Comparison of ENCODE assay signal across 26 cellular contexts in genomic region chr4:78609580-78609979, GRCh38. TPM values are rescaled to one million over a fixed set of nuclear protein-coding genes. Genes with fewer than 3 reads are reported as not detected.
"Had no signal": no experiment of that assay in that cellular context is flagged by ENCODE, and none has a peak within 500 bp of the region (broad histone marks: within the 10 kb centered on the region; RNA-seq: fewer than 3 reads in every experiment).

No MANE protein-coding gene starts in this region.

- H3K9ac ChIP-seq: parathyroid adenoma had no signal

- H3K9me3 ChIP-seq: gastrocnemius medialis, prostate gland, right atrium auricular region, suprapubic skin, transverse colon, upper lobe of right lung, uterus had no signal

- H3K27me3 ChIP-seq: gastrocnemius medialis, right atrium auricular region, suprapubic skin, transverse colon, upper lobe of right lung, uterus had no signal

- H3K36me3 ChIP-seq: gastrocnemius medialis, prostate gland, right atrium auricular region, suprapubic skin, transverse colon, upper lobe of right lung, uterus had no signal

- ATAC-seq: esophagus mucosa; gastrocnemius medialis; left lobe of liver; natural killer cell treated with Interleukin-12 subunit alpha and Interleukin-12 subunit beta and Interleukin-15 and Interleukin-18, amount 100 ng/mL, for 72 hours; sciatic nerve; stimulated activated naive CD8-positive, alpha-beta T cell treated with anti-CD3 and anti-CD28 coated beads, Interleukin-15, amount 100 ng/mL, for 72 hours; upper lobe of right lung had no signal

- H3K4me3 ChIP-seq: gastrocnemius medialis, lung, prostate gland, right atrium auricular region, smooth muscle cell, suprapubic skin, transverse colon, upper lobe of right lung, uterus had no signal

- H3K4me1 ChIP-seq: gastrocnemius medialis, parathyroid adenoma, upper lobe of right lung, uterus had no signal

- H3K27ac ChIP-seq: gastrocnemius medialis, parathyroid adenoma, prostate gland, right atrium auricular region, suprapubic skin, transverse colon, upper lobe of right lung, uterus had no signal

- H2AFZ ChIP-seq: parathyroid adenoma had no signal

- H3K79me2 ChIP-seq: parathyroid adenoma had no signal

- DNase-seq: cortex of kidney; foreskin fibroblast; gastrocnemius medialis; head of caudate nucleus; kidney; naive B cell; stimulated activated CD4-positive, alpha-beta T cell treated with anti-CD3 and anti-CD28 coated beads, Interleukin-12 subunit alpha, Interleukin-12 subunit beta, amount 100 ng/mL, for 4 hours; stimulated activated CD4-positive, alpha-beta T cell treated with anti-CD3 and anti-CD28 coated beads, Interleukin-1b, Interleukin-23, amount 100 ng/mL, for 48 hours; stimulated activated CD4-positive, alpha-beta T cell treated with anti-CD3 and anti-CD28 coated beads, Interleukin-4, amount 100 ng/mL, for 1 hour; stimulated activated CD8-positive, alpha-beta memory T cell treated with anti-CD3 and anti-CD28 coated beads, Interleukin-4, amount 100 ng/mL, for 48 hours; stimulated activated naive CD4-positive, alpha-beta T cell; stimulated activated naive CD8-positive, alpha-beta T cell treated with anti-CD3 and anti-CD28 coated beads, Interleukin-15, amount 100 ng/mL, for 72 hours; transverse colon; upper lobe of right lung; uterus had no signal

RNA-seq across cellular contexts. Expression of gene ANXA3, which starts 58.0 kb away (rescaled TPM):
- total RNA-seq: neural crest cell had no signal
